In genomic region chr1:54307305-54307704, GRCh38 we compare ENCODE assay signal across 22 cellular contexts.
DNase-seq lines count a peak whose midpoint lies in the region; ATAC-seq, FAIRE-seq and TF ChIP-seq lines count a peak whose summit lies in the region.
"Had no signal": no experiment of that assay in that cellular context is flagged by ENCODE, and none has a peak within 500 bp of the region (broad histone marks: within the 10 kb centered on the region; RNA-seq: fewer than 3 reads in every experiment).

No MANE protein-coding gene starts in this region.

- H3K36me3 ChIP-seq in astrocyte (ENCODE audit: insufficient read depth, low read length) (no peaks in the 10 kb centered on the region), adrenal gland (replicated peaks in 1 of 2) (no peaks in the 10 kb centered on the region)
- no peaks in the 10 kb centered on the region for H3K36me3 ChIP-seq in naive thymus-derived CD4-positive, alpha-beta T cell (ENCODE audit: control insufficient read depth in 2 of 3, insufficient read depth in 3 of 3, low read length in 3 of 3)

- H3K9me3 ChIP-seq in astrocyte (ENCODE audit: insufficient read depth, low read depth, low read length) (no peaks in the 10 kb centered on the region), adrenal gland (replicated peaks in 1 of 3) (no peaks in the 10 kb centered on the region)
- H3K9me3 ChIP-seq in naive thymus-derived CD4-positive, alpha-beta T cell (ENCODE audit: control insufficient read depth in 2 of 3, low read length in 3 of 3) = no peaks in the 10 kb centered on the region
- H3K9me3 ChIP-seq: BLaER1 treated with 17β-estradiol and CSF1 and Interleukin-3, amounts not matched to agents 10 nM and 100 nM had no signal

- peaks cover 85 to 94% of the 10 kb centered on the region in 2 donors for H3K4me1 Mint-ChIP-seq in natural killer cell
- peaks cover 36 to 69% of the 10 kb centered on the region in 2 donors for H3K4me1 Mint-ChIP-seq in natural killer cell treated with Interleukin-12 subunit alpha and Interleukin-12 subunit beta and Interleukin-15 and Interleukin-18, amount 100 ng/mL, for 72 hours (ENCODE audit: low read depth in 2 of 2)
- H3K4me1 Mint-ChIP-seq in astrocyte (ENCODE audit: low read depth, unreplicated experiment) = peaks cover 46% of the 10 kb centered on the region
- H3K4me1 Mint-ChIP-seq in naive thymus-derived CD4-positive, alpha-beta T cell = peaks cover 52 to 99% (median 90%) of the 10 kb centered on the region in 7 donors

- ATAC-seq in natural killer cell = no peak
- no peak for ATAC-seq in natural killer cell treated with Interleukin-12 subunit alpha and Interleukin-12 subunit beta and Interleukin-15 and Interleukin-18, amount 100 ng/mL, for 72 hours
- ATAC-seq in naive thymus-derived CD4-positive, alpha-beta T cell = no peak
- ATAC-seq in omental fat pad (ENCODE audit: low FRiP score) = no peak

- H3K27ac Mint-ChIP-seq in natural killer cell (peak overlapping the region; percentile 22 to 80), astrocyte (ENCODE audit: unreplicated experiment) (peak overlapping the region; percentile 20)
- peak overlapping the region in 1 of 2 donors; percentile 75 for H3K27ac Mint-ChIP-seq in natural killer cell treated with Interleukin-12 subunit alpha and Interleukin-12 subunit beta and Interleukin-15 and Interleukin-18, amount 100 ng/mL, for 72 hours
- peak overlapping the region in 8 of 9 donors; percentile 32 to 76 (median 49) for H3K27ac Mint-ChIP-seq in naive thymus-derived CD4-positive, alpha-beta T cell

- H3K9me3 Mint-ChIP-seq in natural killer cell = no peaks in the 10 kb centered on the region
- H3K9me3 Mint-ChIP-seq in natural killer cell treated with Interleukin-12 subunit alpha and Interleukin-12 subunit beta and Interleukin-15 and Interleukin-18, amount 100 ng/mL, for 72 hours = no peaks in the 10 kb centered on the region
- no peaks in the 10 kb centered on the region for H3K9me3 Mint-ChIP-seq in astrocyte (ENCODE audit: unreplicated experiment)
- no peaks in the 10 kb centered on the region for H3K9me3 Mint-ChIP-seq in naive thymus-derived CD4-positive, alpha-beta T cell
- H3K9me3 Mint-ChIP-seq: CD8-positive, alpha-beta memory T cell had no signal

- peaks cover 86% of the 10 kb centered on the region for H4K20me1 ChIP-seq in astrocyte (ENCODE audit: insufficient read depth, low read length)

- H3K4me3 ChIP-seq in astrocyte (ENCODE audit: insufficient read depth, low read depth, low read length) = no peak overlapping the region
- H3K4me3 ChIP-seq in naive thymus-derived CD4-positive, alpha-beta T cell (ENCODE audit: low read length) = no peak overlapping the region
- no peak overlapping the region for H3K4me3 ChIP-seq in adrenal gland
- H3K4me3 ChIP-seq: BLaER1 treated with 17β-estradiol and CSF1 and Interleukin-3, amounts not matched to agents 10 nM and 100 nM had no signal

- no peak overlapping the region for H3K27ac ChIP-seq in astrocyte (ENCODE audit: low read depth, low read length)
- H3K27ac ChIP-seq in naive thymus-derived CD4-positive, alpha-beta T cell (ENCODE audit: low read depth, low read length) = no peak overlapping the region
- H3K27ac ChIP-seq in adrenal gland = no peak overlapping the region
- H3K27ac ChIP-seq: BLaER1 treated with 17β-estradiol and CSF1 and Interleukin-3, amounts not matched to agents 10 nM and 100 nM; KMS-11 had no signal

- no peak overlapping the region for H2AFZ ChIP-seq in astrocyte (ENCODE audit: low read depth, low read length)

- WGBS in adrenal gland, 4 donors = 97 to 100% (median 98%) methylated on average over 3 of the region's 3 CpGs

- H3K36me3 Mint-ChIP-seq in natural killer cell = no peaks in the 10 kb centered on the region
- H3K36me3 Mint-ChIP-seq in natural killer cell treated with Interleukin-12 subunit alpha and Interleukin-12 subunit beta and Interleukin-15 and Interleukin-18, amount 100 ng/mL, for 72 hours = no peaks in the 10 kb centered on the region
- peaks cover 14% of the 10 kb centered on the region for H3K36me3 Mint-ChIP-seq in astrocyte (ENCODE audit: low read depth, unreplicated experiment)
- H3K36me3 Mint-ChIP-seq in naive thymus-derived CD4-positive, alpha-beta T cell = no peaks in the 10 kb centered on the region

- no peak for FAIRE-seq in astrocyte (lab: Jason Lieb, UNC)
- FAIRE-seq: GM12892, GM18507 had no signal

- TF ChIP-seq CTCF in natural killer cell (IDR thresholded peaks at IDR 0.05) (no peak), astrocyte (IDR thresholded peaks at IDR 0.05; ENCODE audit: insufficient read depth, low read depth, low read length) (no peak), omental fat pad (IDR thresholded peaks at IDR 0.05) (no peak), adrenal gland (IDR thresholded peaks at IDR 0.05) (no peak)

- POLR2A ChIA-PET in naive thymus-derived CD4-positive, alpha-beta T cell (lab: Charles Lee) = interaction anchor here (1.6 kb wide), 1 partner anchor 16 kb away, joined by 4 read pairs; no protein-coding TSS in a partner anchor

- no peaks in the 10 kb centered on the region for H3K27me3 Mint-ChIP-seq in natural killer cell (ENCODE audit: low read depth in 2 of 2)
- no peaks in the 10 kb centered on the region for H3K27me3 Mint-ChIP-seq in natural killer cell treated with Interleukin-12 subunit alpha and Interleukin-12 subunit beta and Interleukin-15 and Interleukin-18, amount 100 ng/mL, for 72 hours
- H3K27me3 Mint-ChIP-seq in astrocyte (ENCODE audit: low read depth, unreplicated experiment) = no peaks in the 10 kb centered on the region
- H3K27me3 Mint-ChIP-seq in naive thymus-derived CD4-positive, alpha-beta T cell = no peaks in the 10 kb centered on the region
- H3K27me3 Mint-ChIP-seq: CD8-positive, alpha-beta memory T cell had no signal

- H3K4me1 ChIP-seq in astrocyte (ENCODE audit: insufficient read depth, low read length) = peaks cover 17% of the 10 kb centered on the region
- peaks cover 4 to 68% of the 10 kb centered on the region in 2 donors for H3K4me1 ChIP-seq in naive thymus-derived CD4-positive, alpha-beta T cell (ENCODE audit: control insufficient read depth in 2 of 2, insufficient read depth in 2 of 2, low read length in 2 of 2)
- peaks cover 0 to 22% of the 10 kb centered on the region in 2 donors for H3K4me1 ChIP-seq in adrenal gland (replicated peaks in 1 of 2)

- no peak overlapping the region for H3K4me3 Mint-ChIP-seq in natural killer cell
- H3K4me3 Mint-ChIP-seq in natural killer cell treated with Interleukin-12 subunit alpha and Interleukin-12 subunit beta and Interleukin-15 and Interleukin-18, amount 100 ng/mL, for 72 hours = no peak overlapping the region
- no peak overlapping the region for H3K4me3 Mint-ChIP-seq in astrocyte (ENCODE audit: unreplicated experiment)
- H3K4me3 Mint-ChIP-seq in naive thymus-derived CD4-positive, alpha-beta T cell = peak overlapping the region in 4 of 10 donors; percentile 25 to 52 (median 43)
- H3K4me3 Mint-ChIP-seq: CD8-positive, alpha-beta memory T cell had no signal

- intact Hi-C loops in natural killer cell (cut with micrococcal nuclease) (no loop called here), adrenal gland (cut with DNase I) (loop anchor here in 1 of 2 donors (10.0 kb wide), 1 partner anchor 187 kb away; no protein-coding TSS in a partner anchor)
- intact Hi-C loops in naive thymus-derived CD4-positive, alpha-beta T cell (cut with micrococcal nuclease) = no loop called here

- no peak overlapping the region for H3K4me2 ChIP-seq in astrocyte (ENCODE audit: low read length)
- H3K4me2 ChIP-seq: BLaER1 treated with 17β-estradiol and CSF1 and Interleukin-3, amounts not matched to agents 10 nM and 100 nM; KMS-11 had no signal

- H3K27me3 ChIP-seq in astrocyte (ENCODE audit: insufficient read depth, low read length) (no peaks in the 10 kb centered on the region), adrenal gland (no peaks in the 10 kb centered on the region)
- no peaks in the 10 kb centered on the region for H3K27me3 ChIP-seq in naive thymus-derived CD4-positive, alpha-beta T cell (ENCODE audit: control insufficient read depth in 2 of 2, insufficient read depth in 2 of 2, low read length in 2 of 2)
- H3K27me3 ChIP-seq: BLaER1 treated with 17β-estradiol and CSF1 and Interleukin-3, amounts not matched to agents 10 nM and 100 nM had no signal

- no peak for TF ChIP-seq POLR2A in adrenal gland (IDR thresholded peaks at IDR 0.05)

- H3K79me2 ChIP-seq in astrocyte (ENCODE audit: insufficient read depth, low read length) = peaks cover 50% of the 10 kb centered on the region

- H3K9ac ChIP-seq in astrocyte (ENCODE audit: low read length) = no peak overlapping the region
- H3K9ac ChIP-seq: BLaER1 treated with 17β-estradiol and CSF1 and Interleukin-3, amounts not matched to agents 10 nM and 100 nM; KMS-11 had no signal

- CTCF ChIA-PET in naive thymus-derived CD4-positive, alpha-beta T cell (lab: Charles Lee) = no interaction called here

- no peak for DNase-seq in natural killer cell
- DNase-seq in natural killer cell treated with Interleukin-12 subunit alpha and Interleukin-12 subunit beta and Interleukin-15 and Interleukin-18, amount 100 ng/mL, for 72 hours (ENCODE audit: low spot score) = no peak
- no peak for DNase-seq in astrocyte (ENCODE audit: low read depth)
- DNase-seq in naive thymus-derived CD4-positive, alpha-beta T cell = no peak
- DNase-seq in omental fat pad (ENCODE audit: low spot score) = no peak
- no peak for DNase-seq in adrenal gland
- no peak for DNase-seq in NCI-H446 treated with DMSO at 0.1 percent for 48 hours (lab: John Stamatoyannopoulos, UW)
- DNase-seq: CD8-positive, alpha-beta memory T cell; DMS79; H7; MV-4-11; NCI-H1694 treated with DMSO at 0.1 percent for 48 hours; NCI-H2107; NCI-H2227 treated with DMSO at 0.1 percent for 48 hours; NCI-H524; NCI-H82; OCI-M1; Right ventricle myocardium superior had no signal
